Comparison of ENCODE assay signal across 12 cellular contexts in genomic region chr20:62647521-62648317, GRCh38. TPM values are rescaled to one million over a fixed set of nuclear protein-coding genes. Genes with fewer than 3 reads are reported as not detected.
DNase-seq lines count a peak whose midpoint lies in the region; ATAC-seq and TF ChIP-seq lines count a peak whose summit lies in the region.
"Had no signal": no experiment of that assay in that cellular context is flagged by ENCODE, and none has a peak within 500 bp of the region (broad histone marks: within the 10 kb centered on the region; RNA-seq: fewer than 3 reads in every experiment).

No MANE protein-coding gene starts in this region.

- DNase-seq in BE2C (peak; percentile 54), LNCaP clone FGC (ENCODE audit: low read depth) (no peak), esophagus squamous epithelium (lab: John Stamatoyannopoulos, UW) (no peak), posterior vena cava (ENCODE audit: low spot score) (peak; percentile 89), NAMALWA (ENCODE audit: low spot score) (no peak)
- no peak for DNase-seq in activated T-cell treated with anti-CD3 and anti-CD28 coated beads, Interleukin-2, amount 50 U/mL, for 4 hours
- DNase-seq: amniotic stem cell; NCI-H2081; stimulated activated naive CD8-positive, alpha-beta T cell treated with anti-CD3 and anti-CD28 coated beads, Interleukin-15, Interleukin-2, amounts not matched to agents 100 U/mL and 50 U/mL, for 24 hours had no signal

- intact Hi-C loops in esophagus squamous epithelium (cut with DNase I): no loop called here
- intact Hi-C loops in posterior vena cava (cut with DNase I): no loop called here

- peaks cover 36% of the 10 kb centered on the region for H3K4me1 Mint-ChIP-seq in activated T-cell treated with anti-CD3 and anti-CD28 coated beads, Interleukin-2, amount 50 U/mL, for 4 hours (ENCODE audit: low read depth)

- peaks cover 12% of the 10 kb centered on the region for H3K36me3 ChIP-seq in BE2C
- no peaks in the 10 kb centered on the region for H3K36me3 ChIP-seq in esophagus squamous epithelium
- H3K36me3 ChIP-seq: neutrophil had no signal

- 75 to 81% methylated on average over 9 to 11 of the region's 25 CpGs for WGBS in esophagus squamous epithelium, 2 donors

- H3K4me1 ChIP-seq in BE2C (peaks cover 41% of the 10 kb centered on the region), esophagus squamous epithelium (peaks cover 73 to 91% (median 75%) of the 10 kb centered on the region in 3 donors)

- H3K27me3 Mint-ChIP-seq in activated T-cell treated with anti-CD3 and anti-CD28 coated beads, Interleukin-2, amount 50 U/mL, for 4 hours (ENCODE audit: low read depth): no peaks in the 10 kb centered on the region

- H3K27me3 ChIP-seq in BE2C: no peaks in the 10 kb centered on the region
- peaks cover 0 to 33% (median 2%) of the 10 kb centered on the region in 4 donors for H3K27me3 ChIP-seq in esophagus squamous epithelium

- no peaks in the 10 kb centered on the region for H3K9me3 ChIP-seq in BE2C
- H3K9me3 ChIP-seq in esophagus squamous epithelium: no peaks in the 10 kb centered on the region
- H3K9me3 ChIP-seq: neutrophil had no signal

- H3K36me3 Mint-ChIP-seq in activated T-cell treated with anti-CD3 and anti-CD28 coated beads, Interleukin-2, amount 50 U/mL, for 4 hours (ENCODE audit: insufficient read depth): no peaks in the 10 kb centered on the region

- ATAC-seq in HG03045 (IDR thresholded peaks at IDR 0.05; ENCODE audit: unreplicated experiment) (no peak), HG03159 (IDR thresholded peaks at IDR 0.05; ENCODE audit: unreplicated experiment) (no peak)
- no peak for ATAC-seq in activated T-cell treated with anti-CD3 and anti-CD28 coated beads, Interleukin-2, amount 50 U/mL, for 4 hours
- ATAC-seq: stimulated activated naive CD8-positive, alpha-beta T cell treated with anti-CD3 and anti-CD28 coated beads, Interleukin-15, Interleukin-2, amounts not matched to agents 100 U/mL and 50 U/mL, for 24 hours had no signal

- TF ChIP-seq CTCF in BE2C (IDR thresholded peaks at IDR 0.05; ENCODE audit: low read depth, low read length) (no peak), LNCaP clone FGC (IDR thresholded peaks at IDR 0.05; ENCODE audit: control insufficient read depth, extremely low read depth, insufficient read depth) (no peak), esophagus squamous epithelium (IDR thresholded peaks at IDR 0.05) (no peak)

- no peak for TF ChIP-seq POLR2A in esophagus squamous epithelium (IDR thresholded peaks at IDR 0.05)

- H3K27ac ChIP-seq in esophagus squamous epithelium: peak overlapping the region; percentile 69 to 93 (median 86)
- H3K27ac ChIP-seq: neutrophil had no signal

- H3K4me3 Mint-ChIP-seq in activated T-cell treated with anti-CD3 and anti-CD28 coated beads, Interleukin-2, amount 50 U/mL, for 4 hours: no peak overlapping the region

- H3K9me3 Mint-ChIP-seq in activated T-cell treated with anti-CD3 and anti-CD28 coated beads, Interleukin-2, amount 50 U/mL, for 4 hours: no peaks in the 10 kb centered on the region

- H3K4me3 ChIP-seq in BE2C (ENCODE audit: low read depth, low read length): no peak overlapping the region
- 0 out of 2 replicates have a peak overlapping the region, but pooled peaks have one; percentile 26 for H3K4me3 ChIP-seq in LNCaP clone FGC (ENCODE audit: low read depth, low read length)
- peak overlapping the region in 1 of 4 donors; percentile 16 for H3K4me3 ChIP-seq in esophagus squamous epithelium

RNA-seq across cellular contexts. Expression of gene SLCO4A1, which starts 5.4 kb away (rescaled TPM):
- 15.3 TPM for polyA plus RNA-seq in BE2C (2012; ENCODE audit: insufficient read depth, insufficient read length, low read depth)
- total RNA-seq in esophagus squamous epithelium: 10 to 100 TPM in 3 of 4 donors, 1 to 10 TPM in 1; 6.7 to 22.1 (median 14.4) TPM
- total RNA-seq in posterior vena cava: 10 to 100 TPM; 14.7 to 15.2 TPM
- total RNA-seq in activated T-cell treated with anti-CD3 and anti-CD28 coated beads, Interleukin-2, amount 50 U/mL, for 4 hours: 10 to 100 TPM; 36.5 to 49.3 (median 48.2) TPM

Comparison
In these comparisons a context has a peak if more than half of its experiments do, and no peak if none do; other contexts are left out.
1. DNase-seq: peak in BE2C (single experiment) and posterior vena cava (single experiment); none in LNCaP clone FGC (single experiment), esophagus squamous epithelium (single experiment), NAMALWA (single experiment) and activated T-cell treated with anti-CD3 and anti-CD28 coated beads, Interleukin-2, amount 50 U/mL, for 4 hours (single experiment).